ENCODE assay signal across 8 cellular contexts in the genomic region with DNA sequence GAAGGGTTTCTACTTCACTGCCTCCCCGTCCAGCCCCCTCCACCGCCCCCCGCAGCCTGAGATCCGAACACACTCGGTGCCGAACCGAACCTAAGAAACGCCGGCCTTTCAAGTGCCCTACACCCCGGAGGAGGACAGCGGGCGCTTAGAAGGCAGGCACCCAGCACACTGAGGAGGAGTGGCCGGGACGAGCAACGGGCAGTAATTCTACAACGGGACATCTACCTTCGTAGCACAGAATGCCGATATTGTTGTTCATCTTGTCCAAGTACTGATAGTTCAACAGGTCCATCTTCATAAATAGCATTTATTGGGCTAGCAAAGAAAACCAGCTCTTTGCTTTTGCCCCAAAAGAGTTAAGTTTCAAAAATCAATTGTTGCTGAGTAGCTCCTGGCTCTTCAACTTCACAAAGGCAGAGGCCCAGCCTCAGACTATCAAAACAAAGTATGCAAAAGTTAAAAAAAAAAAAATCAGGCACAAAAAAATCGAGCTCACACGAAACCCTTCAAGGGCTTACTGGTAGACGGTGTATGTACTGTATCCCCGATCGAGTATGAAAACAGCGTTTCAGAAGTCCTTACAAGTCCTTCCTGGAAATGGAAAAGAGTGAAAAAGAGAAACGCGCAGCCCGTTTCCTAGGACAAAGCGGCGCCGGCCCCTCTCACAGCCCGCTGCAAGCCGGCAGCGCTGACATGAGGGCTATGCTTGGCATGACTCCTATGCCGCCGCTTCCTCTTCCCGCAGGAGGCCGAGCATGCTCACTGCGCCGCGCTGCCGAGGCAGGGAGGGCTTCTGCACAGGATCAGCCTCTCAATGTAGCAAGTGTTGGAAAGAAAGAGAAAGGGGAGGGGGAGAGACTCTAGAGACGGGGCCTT. TPM values are rescaled to one million over a fixed set of nuclear protein-coding genes. Genes with fewer than 3 reads are reported as not detected.
DNase-seq lines count a peak whose midpoint lies in the region; ATAC-seq and TF ChIP-seq lines count a peak whose summit lies in the region.

A gene with protein sequence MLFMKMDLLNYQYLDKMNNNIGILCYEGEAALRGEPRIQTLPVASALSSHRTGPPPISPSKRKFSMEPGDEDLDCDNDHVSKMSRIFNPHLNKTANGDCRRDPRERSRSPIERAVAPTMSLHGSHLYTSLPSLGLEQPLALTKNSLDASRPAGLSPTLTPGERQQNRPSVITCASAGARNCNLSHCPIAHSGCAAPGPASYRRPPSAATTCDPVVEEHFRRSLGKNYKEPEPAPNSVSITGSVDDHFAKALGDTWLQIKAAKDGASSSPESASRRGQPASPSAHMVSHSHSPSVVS (minus strand): TSS at position 704 of the 876 bp plus-strand sequence. CDS start 397 bp downstream, at position 307.

- no peaks in the 10 kb centered on the region for H3K27me3 ChIP-seq in PC-3 (ENCODE audit: low read length)
- no peaks in the 10 kb centered on the region for H3K27me3 ChIP-seq in mucosa of rectum (ENCODE audit: control insufficient read depth in 2 of 2, insufficient read depth in 2 of 2, low read length in 2 of 2)

- POLR2A ChIA-PET in PC-3 (lab: Charles Lee; ENCODE audit: unreplicated experiment), result interaction anchor here (0.5 to 1.8 kb wide), 6 partner anchors 43 to 1186 kb away, joined by 3 to 12 read pairs (median 5); no protein-coding TSS in a partner anchor

- H3F3A ChIP-seq in PC-3 (ENCODE audit: low read length, unreplicated experiment), result no peaks in the 10 kb centered on the region

- peak; percentile 73 for TF ChIP-seq POLR2A in erythroblast (IDR thresholded peaks at IDR 0.05; ENCODE audit: low read length)

- CTCF ChIA-PET in PC-3 (lab: Charles Lee), result interaction anchor here (0.6 to 1.0 kb wide), 2 partner anchors 82 to 1893 kb away, joined by 3 read pairs; partner anchors contain the start of gene OGG1

- peak; percentile 81 for ATAC-seq in PC-3

- H3K9me3 ChIP-seq in PC-3 (ENCODE audit: low read length), result no peaks in the 10 kb centered on the region
- no peaks in the 10 kb centered on the region for H3K9me3 ChIP-seq in mucosa of rectum (ENCODE audit: control insufficient read depth in 2 of 2, low read length in 2 of 2)

- no peaks in the 10 kb centered on the region for H3K9me2 ChIP-seq in PC-3 (replicated peaks; ENCODE audit: low read length)

- peak within 1 kb of the TSS; percentile 74 for H3K27ac ChIP-seq in PC-3 (ENCODE audit: low read length)
- H3K27ac ChIP-seq in mucosa of rectum (ENCODE audit: low read depth in 2 of 2, low read length in 2 of 2), result peak within 1 kb of the TSS; percentile 81 to 90

- BruUV-seq in PC-3 (replicated peaks; lab: Mats Ljungman, UMichigan), result TSS peak; percentile 69

- H3K4me2 ChIP-seq in PC-3 (ENCODE audit: low read length), result peak within 1 kb of the TSS; percentile 96

- H3K4me3 ChIP-seq in PC-3 (ENCODE audit: low read length), result peak within 1 kb of the TSS; percentile 84
- H3K4me3 ChIP-seq in mucosa of rectum (ENCODE audit: low read length in 2 of 2), result peak within 1 kb of the TSS; percentile 92 to 94

- peak within 1 kb of the TSS; percentile 78 for H3K9ac ChIP-seq in PC-3 (ENCODE audit: low read length)
- H3K9ac ChIP-seq in mucosa of rectum (ENCODE audit: low read depth in 1 of 2, low read length in 2 of 2), result peak within 1 kb of the TSS; percentile 83 to 95

- H3K4me1 ChIP-seq in PC-3 (ENCODE audit: insufficient read depth, low read length) (peaks cover 9% of the 10 kb centered on the region; the same call in 1 of the 2 replicates), mucosa of rectum (ENCODE audit: control insufficient read depth in 2 of 2, insufficient read depth in 2 of 2, low read length in 2 of 2) (peaks cover 13 to 15% of the 10 kb centered on the region in 2 donors)

- no peaks in the 10 kb centered on the region for H3K36me3 ChIP-seq in PC-3 (ENCODE audit: low read depth, low read length)
- H3K36me3 ChIP-seq in mucosa of rectum (ENCODE audit: control insufficient read depth in 2 of 2, insufficient read depth in 2 of 2, low read length in 2 of 2), result no peaks in the 10 kb centered on the region

- H3K79me2 ChIP-seq in PC-3 (ENCODE audit: low read length), result peaks cover 53% of the 10 kb centered on the region

- intact Hi-C loops in PC-3 (cut with micrococcal nuclease), result loop anchor here (2.0 to 5.0 kb wide), 2 partner anchors 75 to 121 kb away; no protein-coding TSS in a partner anchor

- peak within 1 kb of the TSS; percentile 73 for H2AFZ ChIP-seq in PC-3 (ENCODE audit: low read length)

- peak; percentile 74 for DNase-seq in COLO668 (lab: John Stamatoyannopoulos, UW; ENCODE audit: unreplicated experiment)
- DNase-seq in GM20000 (ENCODE audit: low spot score), result peak; percentile 60
- DNase-seq in HT-29 (ENCODE audit: low spot score), result peak; percentile 72
- peak; percentile 86 for DNase-seq in PC-3
- DNase-seq in activated T-cell treated with anti-CD3 and anti-CD28 coated beads, Interleukin-2, amount 50 U/mL, for 1 hour, result peak; percentile 69
- peak; percentile 77 to 80 for DNase-seq in erythroblast (lab: John Stamatoyannopoulos, UW)
- DNase-seq in stimulated activated CD8-positive, alpha-beta memory T cell treated with anti-CD3 and anti-CD28 coated beads, Interleukin-4, amount 100 ng/mL, for 4 hours (ENCODE audit: low read depth in 2 of 2, low spot score in 1 of 2), result peak; percentile 21 to 35

- TF ChIP-seq CTCF in GM20000 (IDR thresholded peaks at IDR 0.05; ENCODE audit: extremely low read depth, missing control alignments) (no peak), PC-3 (conservative IDR thresholded peaks at IDR 0.05; ENCODE audit: low read depth, low read length) (no peak)

- H4K20me1 ChIP-seq in PC-3 (ENCODE audit: low read length), result peaks cover 6% of the 10 kb centered on the region; the same call in 1 of the 2 replicates

RNA-seq across cellular contexts. Expression of the gene that starts here (rescaled TPM):
- total RNA-seq in HT-29 (2014; rRNA removed; shearing (Covaris generic)), result 25.1 and 28.4 TPM in 2 replicates
- total RNA-seq in PC-3 (2014; rRNA removed), result 40.5 and 46.3 TPM in 2 replicates

Comparison
In these comparisons a context has a peak if more than half of its experiments do, and no peak if none do; other contexts are left out.
1. Peak in every context shown above with its lines: DNase-seq, ATAC-seq, H3K4me3 ChIP-seq and H3K27ac ChIP-seq.
2. DNase-seq: peak in every context shown above with its lines; median percentile 86 in PC-3; 78 in erythroblast; 74 in COLO668; 72 in HT-29; 69 in activated T-cell treated with anti-CD3 and anti-CD28 coated beads, Interleukin-2, amount 50 U/mL, for 1 hour; 60 in GM20000; 28 in stimulated activated CD8-positive, alpha-beta memory T cell treated with anti-CD3 and anti-CD28 coated beads, Interleukin-4, amount 100 ng/mL, for 4 hours.